12 cellular contexts compared by ENCODE assay signal in the genomic region with DNA sequence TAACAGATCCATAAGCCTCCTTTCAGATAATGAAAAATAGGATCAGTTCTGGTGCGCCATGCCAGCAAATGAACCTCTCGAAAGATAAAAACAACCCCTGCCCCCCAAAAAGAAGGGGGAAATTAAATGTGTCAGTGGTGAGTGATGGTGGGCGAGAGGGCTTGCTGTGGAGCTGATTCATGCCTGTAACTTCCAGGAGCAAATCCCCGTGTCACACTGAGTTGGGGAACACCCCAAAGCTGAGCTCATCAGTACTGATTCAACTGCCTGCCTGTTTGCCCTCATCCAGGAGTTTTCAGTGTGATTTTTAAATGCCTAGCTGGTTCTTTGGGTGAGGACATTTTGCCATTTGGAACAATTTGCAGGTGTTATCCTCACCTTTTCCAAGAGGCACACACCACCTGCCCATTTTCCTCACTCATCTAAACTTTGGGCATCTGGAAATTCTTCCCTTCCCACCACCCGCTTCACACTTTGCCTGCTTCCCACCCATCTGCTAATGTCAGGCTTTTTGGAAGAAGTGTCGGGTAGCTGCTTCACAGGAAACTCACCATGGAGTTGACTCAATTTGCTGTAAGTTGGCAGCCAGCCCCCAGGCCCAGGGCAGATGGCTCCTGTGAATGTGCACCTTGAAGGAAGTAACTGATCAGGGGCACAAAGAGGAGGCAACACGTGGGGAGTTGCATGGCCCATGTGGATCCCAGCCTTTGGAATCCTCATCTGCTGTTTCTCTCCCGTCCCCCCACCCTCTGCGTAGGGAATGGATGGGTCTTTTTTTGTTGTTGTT.
A peak's percentile ranks its signal among the peaks of the same experiment; 100 is the strongest.
DNase-seq lines count a peak whose midpoint lies in the region; ATAC-seq and TF ChIP-seq lines count a peak whose summit lies in the region.
"Had no signal": no experiment of that assay in that cellular context is flagged by ENCODE, and none has a peak within 500 bp of the region (broad histone marks: within the 10 kb centered on the region; RNA-seq: fewer than 3 reads in every experiment).

No MANE protein-coding gene starts in this region.

- POLR2A ChIA-PET in A673 (lab: Charles Lee; ENCODE audit: low non-redundant PET) = no interaction called here

- DNase-seq in A673 (ENCODE audit: low spot score) (peak; percentile 58), G401 (ENCODE audit: low spot score) (peak; percentile 33), RWPE2 (ENCODE audit: low spot score) (no peak), glomerular visceral epithelial cell (ENCODE audit: extremely low spot score) (peak; percentile 57), UCSD-AML1 (lab: John Stamatoyannopoulos, UW; ENCODE audit: unreplicated experiment) (no peak), NCI-H2107 treated with DMSO at 0.1 percent for 48 hours (lab: John Stamatoyannopoulos, UW; ENCODE audit: unreplicated experiment) (no peak)

- peak; percentile 86 for ATAC-seq in RWPE2 (ENCODE audit: low read depth)
- no peak for ATAC-seq in HG03097 (IDR thresholded peaks at IDR 0.05; ENCODE audit: low FRiP score, unreplicated experiment)
- ATAC-seq in HG02763 (IDR thresholded peaks at IDR 0.05; ENCODE audit: unreplicated experiment) = no peak
- ATAC-seq: gastroesophageal sphincter, SK-N-SH treated with all-trans-retinoic acid at 6 μM for 48 hours had no signal

- H3K27me3 ChIP-seq in A673 (replicated peaks; ENCODE audit: insufficient read depth, low read depth, low read length, poor library complexity) (no peaks in the 10 kb centered on the region), RWPE2 (ENCODE audit: insufficient read depth, poor library complexity, severe bottlenecking) (no peaks in the 10 kb centered on the region)
- H3K27me3 ChIP-seq: BLaER1, gastroesophageal sphincter, vagina had no signal

- no peak overlapping the region for H3K4me3 ChIP-seq in A673 (ENCODE audit: low read depth, low read length, poor library complexity, severe bottlenecking)
- no peak overlapping the region for H3K4me3 ChIP-seq in RWPE2 (ENCODE audit: severe bottlenecking)
- H3K4me3 ChIP-seq: BLaER1, gastroesophageal sphincter, vagina had no signal

- in situ Hi-C loops in G401 (cut with HindIII; ENCODE audit: low sequenced_read_pairs) = no loop called here

- H3K9me3 ChIP-seq in A673 (ENCODE audit: low read depth, low read length, poor library complexity, severe bottlenecking) (no peaks in the 10 kb centered on the region), RWPE2 (ENCODE audit: severe bottlenecking) (no peaks in the 10 kb centered on the region)
- H3K9me3 ChIP-seq: gastroesophageal sphincter, vagina had no signal

- H3K4me1 ChIP-seq in A673 (ENCODE audit: insufficient read depth, low read length, poor library complexity, severe bottlenecking) (peaks cover 15% of the 10 kb centered on the region), RWPE2 (ENCODE audit: insufficient read depth, poor library complexity, severe bottlenecking) (peaks cover 42% of the 10 kb centered on the region)
- H3K4me1 ChIP-seq: gastroesophageal sphincter, vagina had no signal

- no peaks in the 10 kb centered on the region for H3K36me3 ChIP-seq in A673 (ENCODE audit: insufficient read depth, low read length, poor library complexity, severe bottlenecking)
- no peaks in the 10 kb centered on the region for H3K36me3 ChIP-seq in RWPE2 (ENCODE audit: low read depth)
- H3K36me3 ChIP-seq: gastroesophageal sphincter, vagina had no signal

- CTCF ChIA-PET in A673 (lab: Charles Lee) = no interaction called here

- no TSS peak for BruUV-seq in A673 (replicated peaks; lab: Mats Ljungman, UMichigan)

- H3K27ac ChIP-seq in A673 (ENCODE audit: low read depth, low read length, poor library complexity, severe bottlenecking) (no peak overlapping the region), RWPE2 (ENCODE audit: poor library complexity, severe bottlenecking) (peak overlapping the region; percentile 65)
- H3K27ac ChIP-seq: BLaER1, gastroesophageal sphincter, vagina had no signal

- intact Hi-C loops in A673 (cut with micrococcal nuclease; ENCODE audit: unreplicated experiment) = no loop called here

- TF ChIP-seq CTCF in A673 (conservative IDR thresholded peaks at IDR 0.05; ENCODE audit: low read depth, low read length) (no peak), RWPE2 (IDR thresholded peaks at IDR 0.05; ENCODE audit: poor library complexity, severe bottlenecking) (no peak)

Comparison
In these comparisons a context has a peak if more than half of its experiments do, and no peak if none do; other contexts are left out.
1. DNase-seq: peak in A673 (single experiment), G401 (single experiment) and glomerular visceral epithelial cell (single experiment); none in RWPE2 (single experiment), UCSD-AML1 (single experiment) and NCI-H2107 treated with DMSO at 0.1 percent for 48 hours (single experiment).